In genomic region chr1:226990133-226990716, GRCh38 we compare ENCODE assay signal across 8 cellular contexts. TPM values are rescaled to one million over a fixed set of nuclear protein-coding genes. Genes with fewer than 3 reads are reported as not detected.
DNase-seq lines count a peak whose midpoint lies in the region; ATAC-seq and TF ChIP-seq lines count a peak whose summit lies in the region.

No MANE protein-coding gene starts in this region.

- TF ChIP-seq CTCF in esophagus muscularis mucosa (IDR thresholded peaks at IDR 0.05) (no peak), foreskin fibroblast (IDR thresholded peaks at IDR 0.05; ENCODE audit: low read depth, low read length) (no peak)

- H3K27ac ChIP-seq in BLaER1, result peak overlapping the region; percentile 73
- peak overlapping the region; percentile 46 to 81 (median 70) for H3K27ac ChIP-seq in esophagus muscularis mucosa (replicated peaks in 1 of 4)

- H3K9ac ChIP-seq in BLaER1, result peak overlapping the region; percentile 62; the same call in 1 of the 2 replicates

- peak overlapping the region; percentile 68 for H3K4me2 ChIP-seq in BLaER1

- H3K4me1 ChIP-seq in BLaER1 (peaks cover 31% of the 10 kb centered on the region), esophagus muscularis mucosa (peaks cover 40 to 63% (median 61%) of the 10 kb centered on the region in 4 donors)

- H3K27me3 ChIP-seq in BLaER1, result no peaks in the 10 kb centered on the region
- H3K27me3 ChIP-seq in esophagus muscularis mucosa, result no peaks in the 10 kb centered on the region

- no peaks in the 10 kb centered on the region for H4K20me1 ChIP-seq in BLaER1

- TF ChIP-seq EP300 in esophagus muscularis mucosa (IDR thresholded peaks at IDR 0.05), result no peak

- H3K9me3 ChIP-seq in BLaER1 (no peaks in the 10 kb centered on the region), esophagus muscularis mucosa (no peaks in the 10 kb centered on the region)

- no peak for TF ChIP-seq POLR2A in esophagus muscularis mucosa (IDR thresholded peaks at IDR 0.05; ENCODE audit: low read depth)

- H3K4me3 ChIP-seq in BLaER1 (no peak overlapping the region; the same call in 1 of the 2 replicates), esophagus muscularis mucosa (no peak overlapping the region), foreskin fibroblast (ENCODE audit: low read depth in 1 of 2, low read length in 2 of 2) (no peak overlapping the region)

- ATAC-seq in HG02852 (IDR thresholded peaks at IDR 0.05; ENCODE audit: unreplicated experiment), result peak; percentile 87

- 74% methylated on average over 10 of the region's 10 CpGs for WGBS in esophagus muscularis mucosa

- peak; percentile 76 for DNase-seq in activated CD4-positive, alpha-beta T cell treated with anti-CD3 and anti-CD28 coated beads for 48 hours
- peak; percentile 72 for DNase-seq in esophagus muscularis mucosa (ENCODE audit: extremely low spot score)
- peak; percentile 13 to 35 (median 26) for DNase-seq in stimulated activated CD4-positive, alpha-beta T cell treated with anti-CD3 and anti-CD28 coated beads, Interleukin-1b, Interleukin-23, amount 100 ng/mL, for 24 hours (ENCODE audit: low read depth in 4 of 4, low spot score in 1 of 4)
- DNase-seq in SKM-1 (lab: John Stamatoyannopoulos, UW; ENCODE audit: unreplicated experiment), result no peak
- DNase-seq in GF-D8 (lab: John Stamatoyannopoulos, UW), result no peak
- DNase-seq in foreskin fibroblast, result no peak

- intact Hi-C loops in esophagus muscularis mucosa (cut with DNase I), result no loop called here

- H3K36me3 ChIP-seq in BLaER1 (peaks cover 41% of the 10 kb centered on the region), esophagus muscularis mucosa (peaks cover 10 to 60% (median 39%) of the 10 kb centered on the region in 4 donors)

RNA-seq across cellular contexts. Expression of gene COQ8A, which starts 50.1 kb away (rescaled TPM):
- 100 to 1,000 TPM in 1 of 4 donors, 10 to 100 TPM in 3; 73.1 to 118 (median 80.9) TPM for total RNA-seq in esophagus muscularis mucosa

Comparison
In these comparisons a context has a peak if more than half of its experiments do, and no peak if none do; other contexts are left out.
1. DNase-seq: peak in activated CD4-positive, alpha-beta T cell treated with anti-CD3 and anti-CD28 coated beads for 48 hours (single experiment), esophagus muscularis mucosa (single experiment) and stimulated activated CD4-positive, alpha-beta T cell treated with anti-CD3 and anti-CD28 coated beads, Interleukin-1b, Interleukin-23, amount 100 ng/mL, for 24 hours (4 of 4); none in SKM-1 (single experiment), GF-D8 (single experiment) and foreskin fibroblast (0 of 2).